In the genomic region with DNA sequence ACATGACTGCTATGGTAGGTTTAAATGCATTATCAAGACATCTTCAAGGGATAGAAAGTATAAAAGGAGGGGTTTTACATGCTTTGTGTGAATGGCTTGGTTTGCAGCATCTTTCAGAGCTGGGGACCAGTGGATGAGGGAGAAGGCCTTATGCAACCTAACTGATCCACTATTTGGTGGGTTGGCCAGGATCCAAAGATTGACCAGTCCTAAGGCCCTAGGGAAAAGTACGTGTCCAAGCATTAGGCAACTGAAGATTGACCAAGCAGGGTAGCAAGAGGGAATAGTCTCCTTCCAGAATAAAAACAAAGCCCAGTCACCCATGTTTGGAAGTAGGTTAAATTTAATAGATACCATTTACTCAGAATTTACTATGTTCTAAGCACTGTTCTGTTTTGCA, we compare ENCODE assay signal across 1 cellular context.
TF ChIP-seq lines count a peak whose summit lies in the region.

No MANE protein-coding gene starts in this region.

TF ChIP-seq in HepG2, 621 proteins besides CTCF, POLR2A, EP300 and RAD21 (continued from another document):
- TF ChIP-seq, protein P1, sequence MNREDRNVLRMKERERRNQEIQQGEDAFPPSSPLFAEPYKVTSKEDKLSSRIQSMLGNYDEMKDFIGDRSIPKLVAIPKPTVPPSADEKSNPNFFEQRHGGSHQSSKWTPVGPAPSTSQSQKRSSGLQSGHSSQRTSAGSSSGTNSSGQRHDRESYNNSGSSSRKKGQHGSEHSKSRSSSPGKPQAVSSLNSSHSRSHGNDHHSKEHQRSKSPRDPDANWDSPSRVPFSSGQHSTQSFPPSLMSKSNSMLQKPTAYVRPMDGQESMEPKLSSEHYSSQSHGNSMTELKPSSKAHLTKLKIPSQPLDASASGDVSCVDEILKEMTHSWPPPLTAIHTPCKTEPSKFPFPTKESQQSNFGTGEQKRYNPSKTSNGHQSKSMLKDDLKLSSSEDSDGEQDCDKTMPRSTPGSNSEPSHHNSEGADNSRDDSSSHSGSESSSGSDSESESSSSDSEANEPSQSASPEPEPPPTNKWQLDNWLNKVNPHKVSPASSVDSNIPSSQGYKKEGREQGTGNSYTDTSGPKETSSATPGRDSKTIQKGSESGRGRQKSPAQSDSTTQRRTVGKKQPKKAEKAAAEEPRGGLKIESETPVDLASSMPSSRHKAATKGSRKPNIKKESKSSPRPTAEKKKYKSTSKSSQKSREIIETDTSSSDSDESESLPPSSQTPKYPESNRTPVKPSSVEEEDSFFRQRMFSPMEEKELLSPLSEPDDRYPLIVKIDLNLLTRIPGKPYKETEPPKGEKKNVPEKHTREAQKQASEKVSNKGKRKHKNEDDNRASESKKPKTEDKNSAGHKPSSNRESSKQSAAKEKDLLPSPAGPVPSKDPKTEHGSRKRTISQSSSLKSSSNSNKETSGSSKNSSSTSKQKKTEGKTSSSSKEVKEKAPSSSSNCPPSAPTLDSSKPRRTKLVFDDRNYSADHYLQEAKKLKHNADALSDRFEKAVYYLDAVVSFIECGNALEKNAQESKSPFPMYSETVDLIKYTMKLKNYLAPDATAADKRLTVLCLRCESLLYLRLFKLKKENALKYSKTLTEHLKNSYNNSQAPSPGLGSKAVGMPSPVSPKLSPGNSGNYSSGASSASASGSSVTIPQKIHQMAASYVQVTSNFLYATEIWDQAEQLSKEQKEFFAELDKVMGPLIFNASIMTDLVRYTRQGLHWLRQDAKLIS (CRISPR knock-in tag; IDR thresholded peaks at IDR 0.05) = no peak
- TF ChIP-seq CENPX (CRISPR knock-in tag; IDR thresholded peaks at IDR 0.05) = no peak
- TF ChIP-seq CCDC6 (CRISPR knock-in tag; IDR thresholded peaks at IDR 0.05) = no peak
- no peak for TF ChIP-seq ZNF678 (CRISPR knock-in tag; IDR thresholded peaks at IDR 0.05)
- no peak for TF ChIP-seq ZNF570 (CRISPR knock-in tag; IDR thresholded peaks at IDR 0.05; ENCODE audit: borderline replicate concordance)
- TF ChIP-seq ZNF569 (CRISPR knock-in tag; IDR thresholded peaks at IDR 0.05; ENCODE audit: borderline replicate concordance) = no peak
- TF ChIP-seq, protein P2, sequence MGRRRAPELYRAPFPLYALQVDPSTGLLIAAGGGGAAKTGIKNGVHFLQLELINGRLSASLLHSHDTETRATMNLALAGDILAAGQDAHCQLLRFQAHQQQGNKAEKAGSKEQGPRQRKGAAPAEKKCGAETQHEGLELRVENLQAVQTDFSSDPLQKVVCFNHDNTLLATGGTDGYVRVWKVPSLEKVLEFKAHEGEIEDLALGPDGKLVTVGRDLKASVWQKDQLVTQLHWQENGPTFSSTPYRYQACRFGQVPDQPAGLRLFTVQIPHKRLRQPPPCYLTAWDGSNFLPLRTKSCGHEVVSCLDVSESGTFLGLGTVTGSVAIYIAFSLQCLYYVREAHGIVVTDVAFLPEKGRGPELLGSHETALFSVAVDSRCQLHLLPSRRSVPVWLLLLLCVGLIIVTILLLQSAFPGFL (CRISPR knock-in tag; IDR thresholded peaks at IDR 0.05) = no peak
- no peak for TF ChIP-seq ZBTB38 (CRISPR knock-in tag; IDR thresholded peaks at IDR 0.05)
- TF ChIP-seq ZNF3 (CRISPR knock-in tag; IDR thresholded peaks at IDR 0.05) = no peak
- no peak for TF ChIP-seq ZNF629 (CRISPR knock-in tag; conservative IDR thresholded peaks at IDR 0.05)
- TF ChIP-seq ARHGAP35 (CRISPR knock-in tag; IDR thresholded peaks at IDR 0.05; ENCODE audit: borderline replicate concordance) = no peak
- no peak for TF ChIP-seq NR2F6 (IDR thresholded peaks at IDR 0.05)
- TF ChIP-seq NR2F6 (CRISPR knock-in tag; IDR thresholded peaks at IDR 0.05) = no peak
- TF ChIP-seq ZMYM2 (CRISPR knock-in tag; IDR thresholded peaks at IDR 0.05) = no peak
- TF ChIP-seq, protein P3, sequence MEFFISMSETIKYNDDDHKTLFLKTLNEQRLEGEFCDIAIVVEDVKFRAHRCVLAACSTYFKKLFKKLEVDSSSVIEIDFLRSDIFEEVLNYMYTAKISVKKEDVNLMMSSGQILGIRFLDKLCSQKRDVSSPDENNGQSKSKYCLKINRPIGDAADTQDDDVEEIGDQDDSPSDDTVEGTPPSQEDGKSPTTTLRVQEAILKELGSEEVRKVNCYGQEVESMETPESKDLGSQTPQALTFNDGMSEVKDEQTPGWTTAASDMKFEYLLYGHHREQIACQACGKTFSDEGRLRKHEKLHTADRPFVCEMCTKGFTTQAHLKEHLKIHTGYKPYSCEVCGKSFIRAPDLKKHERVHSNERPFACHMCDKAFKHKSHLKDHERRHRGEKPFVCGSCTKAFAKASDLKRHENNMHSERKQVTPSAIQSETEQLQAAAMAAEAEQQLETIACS (CRISPR knock-in tag; IDR thresholded peaks at IDR 0.05) = no peak
- TF ChIP-seq XBP1 (CRISPR knock-in tag; IDR thresholded peaks at IDR 0.05) = no peak
- TF ChIP-seq, protein P4, sequence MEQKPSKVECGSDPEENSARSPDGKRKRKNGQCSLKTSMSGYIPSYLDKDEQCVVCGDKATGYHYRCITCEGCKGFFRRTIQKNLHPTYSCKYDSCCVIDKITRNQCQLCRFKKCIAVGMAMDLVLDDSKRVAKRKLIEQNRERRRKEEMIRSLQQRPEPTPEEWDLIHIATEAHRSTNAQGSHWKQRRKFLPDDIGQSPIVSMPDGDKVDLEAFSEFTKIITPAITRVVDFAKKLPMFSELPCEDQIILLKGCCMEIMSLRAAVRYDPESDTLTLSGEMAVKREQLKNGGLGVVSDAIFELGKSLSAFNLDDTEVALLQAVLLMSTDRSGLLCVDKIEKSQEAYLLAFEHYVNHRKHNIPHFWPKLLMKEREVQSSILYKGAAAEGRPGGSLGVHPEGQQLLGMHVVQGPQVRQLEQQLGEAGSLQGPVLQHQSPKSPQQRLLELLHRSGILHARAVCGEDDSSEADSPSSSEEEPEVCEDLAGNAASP (CRISPR knock-in tag; IDR thresholded peaks at IDR 0.05; ENCODE audit: borderline replicate concordance) = no peak
- TF ChIP-seq, protein P5, sequence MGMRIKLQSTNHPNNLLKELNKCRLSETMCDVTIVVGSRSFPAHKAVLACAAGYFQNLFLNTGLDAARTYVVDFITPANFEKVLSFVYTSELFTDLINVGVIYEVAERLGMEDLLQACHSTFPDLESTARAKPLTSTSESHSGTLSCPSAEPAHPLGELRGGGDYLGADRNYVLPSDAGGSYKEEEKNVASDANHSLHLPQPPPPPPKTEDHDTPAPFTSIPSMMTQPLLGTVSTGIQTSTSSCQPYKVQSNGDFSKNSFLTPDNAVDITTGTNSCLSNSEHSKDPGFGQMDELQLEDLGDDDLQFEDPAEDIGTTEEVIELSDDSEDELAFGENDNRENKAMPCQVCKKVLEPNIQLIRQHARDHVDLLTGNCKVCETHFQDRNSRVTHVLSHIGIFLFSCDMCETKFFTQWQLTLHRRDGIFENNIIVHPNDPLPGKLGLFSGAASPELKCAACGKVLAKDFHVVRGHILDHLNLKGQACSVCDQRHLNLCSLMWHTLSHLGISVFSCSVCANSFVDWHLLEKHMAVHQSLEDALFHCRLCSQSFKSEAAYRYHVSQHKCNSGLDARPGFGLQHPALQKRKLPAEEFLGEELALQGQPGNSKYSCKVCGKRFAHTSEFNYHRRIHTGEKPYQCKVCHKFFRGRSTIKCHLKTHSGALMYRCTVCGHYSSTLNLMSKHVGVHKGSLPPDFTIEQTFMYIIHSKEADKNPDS (CRISPR knock-in tag; IDR thresholded peaks at IDR 0.05) = no peak
